30 cellular contexts compared by ENCODE assay signal in the genomic region with DNA sequence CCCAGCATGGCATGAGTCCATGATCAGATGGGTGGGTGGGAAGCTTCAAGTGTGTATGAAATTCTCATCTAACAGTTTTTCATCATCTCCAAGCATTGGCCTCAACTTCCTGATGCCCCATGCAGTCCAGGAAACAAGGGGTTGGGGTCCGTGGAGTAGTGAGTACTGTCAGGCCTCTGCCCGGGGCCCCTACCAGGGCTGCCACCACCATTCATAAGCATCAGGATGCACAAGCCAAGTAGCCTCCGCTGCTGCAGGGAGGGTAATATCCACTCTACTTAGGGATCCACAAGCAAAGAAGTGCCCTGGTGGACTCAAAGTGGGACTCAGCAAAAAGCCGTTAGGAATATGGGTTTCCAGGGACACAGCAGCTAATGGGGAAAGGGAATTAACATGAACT. TPM values are rescaled to one million over a fixed set of nuclear protein-coding genes. Genes with fewer than 3 reads are reported as not detected.
"Had no signal": no experiment of that assay in that cellular context is flagged by ENCODE, and none has a peak within 500 bp of the region (broad histone marks: within the 10 kb centered on the region; RNA-seq: fewer than 3 reads in every experiment).

No MANE protein-coding gene starts in this region.

- DNase-seq: colonic mucosa; cortex of kidney; dermis blood vessel endothelial cell; effector CD4-positive, alpha-beta T cell; effector CD8-positive, alpha-beta T cell; effector memory CD4-positive, alpha-beta T cell; effector memory CD8-positive, alpha-beta T cell; endodermal cell; erythroblast; esophagus squamous epithelium; foreskin fibroblast; foreskin keratinocyte; foreskin melanocyte; gastrocnemius medialis; glutamatergic neuron; head of caudate nucleus; heart right ventricle had no signal

- H3K9me3 ChIP-seq: colonic mucosa, esophagus muscularis mucosa, esophagus squamous epithelium, gastrocnemius medialis, gastroesophageal sphincter, heart left ventricle, heart right ventricle had no signal

- ATAC-seq: effector memory CD8-positive, alpha-beta T cell; esophagus mucosa; foreskin keratinocyte; gastrocnemius medialis; gastroesophageal sphincter; heart left ventricle; heart right ventricle had no signal

- H3K4me1 ChIP-seq: colonic mucosa, esophagus muscularis mucosa, gastrocnemius medialis, gastroesophageal sphincter, heart left ventricle, heart right ventricle had no signal

- H3K4me3 ChIP-seq: colonic mucosa, coronary artery, dorsolateral prefrontal cortex, esophagus muscularis mucosa, esophagus squamous epithelium, gastrocnemius medialis, gastroesophageal sphincter, heart left ventricle, heart right ventricle had no signal

- H3K27me3 ChIP-seq: colonic mucosa, dorsolateral prefrontal cortex, esophagus muscularis mucosa, esophagus squamous epithelium, gastrocnemius medialis, gastroesophageal sphincter, heart left ventricle, heart right ventricle had no signal

- H3K27ac ChIP-seq: colonic mucosa, coronary artery, epithelial cell of prostate, esophagus muscularis mucosa, esophagus squamous epithelium, foreskin keratinocyte, gastrocnemius medialis, gastroesophageal sphincter, heart left ventricle, heart right ventricle had no signal

- H3K36me3 ChIP-seq: colonic mucosa, esophagus squamous epithelium, gastrocnemius medialis, heart left ventricle, heart right ventricle had no signal

RNA-seq across cellular contexts. Expression of a gene that starts 49.3 kb away (rescaled TPM):
- total RNA-seq: dermis blood vessel endothelial cell, dermis microvascular lymphatic vessel endothelial cell, endodermal cell, endothelial cell of umbilical vein, epithelial cell of proximal tubule, esophagus mucosa, esophagus muscularis mucosa, esophagus squamous epithelium, fibroblast of villous mesenchyme, foreskin keratinocyte, glomerular endothelial cell had no signal
- polyA plus RNA-seq: endothelial cell of umbilical vein, fibroblast of lung, foreskin keratinocyte, heart left ventricle, heart right ventricle had no signal
